ENCODE assay signal across 14 cellular contexts in genomic region chr21:32521736-32522360, GRCh38.
DNase-seq lines count a peak whose midpoint lies in the region; ATAC-seq and TF ChIP-seq lines count a peak whose summit lies in the region.
"Had no signal": no experiment of that assay in that cellular context is flagged by ENCODE, and none has a peak within 500 bp of the region (broad histone marks: within the 10 kb centered on the region; RNA-seq: fewer than 3 reads in every experiment).

No MANE protein-coding gene starts in this region.

- WGBS in sigmoid colon, 2 donors: 87% methylated on average over 8 of the region's 8 CpGs

- H3K36me3 ChIP-seq in adipocyte (ENCODE audit: control insufficient read depth, insufficient read depth, low read length, severe bottlenecking) (no peaks in the 10 kb centered on the region), sigmoid colon (no peaks in the 10 kb centered on the region)

- peaks cover 32% of the 10 kb centered on the region for H3K4me1 ChIP-seq in adipocyte (ENCODE audit: control insufficient read depth, insufficient read depth, low read length)
- peaks cover 0 to 11% (median 5%) of the 10 kb centered on the region in 4 donors for H3K4me1 ChIP-seq in sigmoid colon

- POLR2A ChIA-PET in AG04450 (lab: Yijun Ruan, JAX): no interaction called here

- H3K27ac ChIP-seq in AG04450 (ENCODE audit: low read depth, low read length): peak overlapping the region; percentile 94
- peak overlapping the region in 3 of 4 donors; percentile 52 to 79 (median 61) for H3K27ac ChIP-seq in sigmoid colon
- H3K27ac ChIP-seq: KMS-11 had no signal

- H3K4me3 ChIP-seq in AG04450 (ENCODE audit: low read depth, low read length): no peak overlapping the region
- H3K4me3 ChIP-seq in adipocyte (ENCODE audit: low read length): peak overlapping the region; percentile 69
- no peak overlapping the region for H3K4me3 ChIP-seq in sigmoid colon
- H3K4me3 ChIP-seq: skin epidermis had no signal

- no peak overlapping the region for H3K9ac ChIP-seq in adipocyte (ENCODE audit: low read length)
- H3K9ac ChIP-seq: KMS-11 had no signal

- intact Hi-C loops in left cardiac atrium (cut with DNase I): loop anchor here in 1 of 2 donors (2.0 to 5.0 kb wide), 2 partner anchors 45 to 109 kb away; partner anchors contain the start of gene EVA1C
- intact Hi-C loops in sigmoid colon (cut with DNase I): no loop called here

- peaks cover 11% of the 10 kb centered on the region; the same call in 1 of the 2 replicates for H3K9me3 ChIP-seq in AG04450 (ENCODE audit: control insufficient read depth, insufficient read depth, low read length)
- H3K9me3 ChIP-seq in adipocyte (ENCODE audit: control insufficient read depth, low read length): no peaks in the 10 kb centered on the region
- no peaks in the 10 kb centered on the region for H3K9me3 ChIP-seq in sigmoid colon

- TF ChIP-seq CTCF in AG04450 (IDR thresholded peaks at IDR 0.05; ENCODE audit: low read depth, low read length) (no peak), sigmoid colon (IDR thresholded peaks at IDR 0.05) (no peak)

- peak; percentile 2 to 9 for ATAC-seq in left cardiac atrium
- no peak for ATAC-seq in HG02588 (IDR thresholded peaks at IDR 0.05; ENCODE audit: unreplicated experiment)

- no peak for TF ChIP-seq EP300 in sigmoid colon (IDR thresholded peaks at IDR 0.05)

- H3K27me3 ChIP-seq in AG04450 (ENCODE audit: control insufficient read depth, insufficient read depth, low read length) (no peaks in the 10 kb centered on the region), adipocyte (replicated peaks; ENCODE audit: control insufficient read depth, insufficient read depth, low read length) (no peaks in the 10 kb centered on the region), sigmoid colon (no peaks in the 10 kb centered on the region)

- CTCF ChIA-PET in AG04450 (lab: Charles Lee): interaction anchor here (0.6 to 1.3 kb wide), 3 partner anchors 56 to 151 kb away, joined by 3 read pairs; no protein-coding TSS in a partner anchor

- no peak for TF ChIP-seq POLR2A in sigmoid colon (IDR thresholded peaks at IDR 0.05)

- DNase-seq in AG04450 (ENCODE audit: low read depth, low spot score) (no peak), adipocyte (ENCODE audit: low read depth) (no peak), left cardiac atrium (no peak), sigmoid colon (no peak), occipital lobe (lab: John Stamatoyannopoulos, UW) (no peak), HPDE6-E6E7 (ENCODE audit: extremely low spot score) (no peak), NCI-H2029 (lab: John Stamatoyannopoulos, UW) (no peak)
- DNase-seq: activated B cell treated with CpG ODN at 0.5 μM for 24 hours; activated CD8-positive, alpha-beta memory T cell treated with anti-CD3 and anti-CD28 coated beads, Interleukin-2, amount 50 U/mL, for 4 hours; naive B cell; NCI-H2081 treated with DMSO at 0.1 percent for 48 hours had no signal
